18 cellular contexts compared by ENCODE assay signal in genomic region chr6:13702809-13703302, GRCh38. TPM values are rescaled to one million over a fixed set of nuclear protein-coding genes. Genes with fewer than 3 reads are reported as not detected.
DNase-seq lines count a peak whose midpoint lies in the region; ATAC-seq lines count a peak whose summit lies in the region.
"Had no signal": no experiment of that assay in that cellular context is flagged by ENCODE, and none has a peak within 500 bp of the region (broad histone marks: within the 10 kb centered on the region; RNA-seq: fewer than 3 reads in every experiment).

No MANE protein-coding gene starts in this region.

- no peak overlapping the region for H3K4me3 Mint-ChIP-seq in naive B cell
- H3K4me3 Mint-ChIP-seq: CD8-positive, alpha-beta memory T cell; T-helper 2 cell treated with Interferon-gamma antibody and Interleukin-4, amounts not matched to agents 5 μg/mL and 100 μg/mL, for 36 hours had no signal

- no peak overlapping the region for H3K27ac Mint-ChIP-seq in naive B cell
- H3K27ac Mint-ChIP-seq: T-helper 2 cell treated with Interferon-gamma antibody and Interleukin-4, amounts not matched to agents 5 μg/mL and 100 μg/mL, for 36 hours had no signal

- peak; percentile 72 for ATAC-seq in GM18511 (IDR thresholded peaks at IDR 0.05; ENCODE audit: unreplicated experiment)
- ATAC-seq in HG03354 (IDR thresholded peaks at IDR 0.05; ENCODE audit: poor library complexity, severe bottlenecking, unreplicated experiment) = peak; percentile 66
- ATAC-seq in naive B cell (ENCODE audit: low read depth in 2 of 2) = peak; percentile 95 to 96
- ATAC-seq in GM21381 (IDR thresholded peaks at IDR 0.05; ENCODE audit: unreplicated experiment) = no peak
- no peak for ATAC-seq in HG03432 (IDR thresholded peaks at IDR 0.05; ENCODE audit: unreplicated experiment)

- no peaks in the 10 kb centered on the region for H3K9me3 Mint-ChIP-seq in naive B cell
- H3K9me3 Mint-ChIP-seq: CD8-positive, alpha-beta memory T cell; T-helper 2 cell treated with Interferon-gamma antibody and Interleukin-4, amounts not matched to agents 5 μg/mL and 100 μg/mL, for 36 hours had no signal

- H3K4me1 Mint-ChIP-seq in naive B cell = peaks cover 23 to 37% (median 25%) of the 10 kb centered on the region in 3 donors

- no peaks in the 10 kb centered on the region for H3K36me3 Mint-ChIP-seq in naive B cell

- no peaks in the 10 kb centered on the region for H3K27me3 Mint-ChIP-seq in naive B cell
- H3K27me3 Mint-ChIP-seq: CD8-positive, alpha-beta memory T cell had no signal

- DNase-seq in SKM-1 treated with dmso at 0.1 percent for 144 hours (lab: John Stamatoyannopoulos, UW; ENCODE audit: unreplicated experiment) = peak; percentile 86
- DNase-seq in naive B cell = peak; percentile 33
- no peak for DNase-seq in NK-92 (lab: John Stamatoyannopoulos, UW; ENCODE audit: unreplicated experiment)
- DNase-seq in NCI-H1436 treated with DMSO at 0.1 percent for 48 hours (lab: John Stamatoyannopoulos, UW) = no peak
- DNase-seq: activated CD8-positive, alpha-beta memory T cell treated with anti-CD3 and anti-CD28 coated beads, Interleukin-2, amount 50 U/mL, for 48 hours; CD8-positive, alpha-beta memory T cell; effector memory CD4-positive, alpha-beta T cell; heart left ventricle; MG63; NCI-H748 treated with DMSO at 0.1 percent for 48 hours; ovary; stimulated activated CD4-positive, alpha-beta T cell treated with anti-CD3 and anti-CD28 coated beads, Interleukin-2, amount 100 ng/mL, for 24 hours; substantia nigra had no signal

RNA-seq across cellular contexts. Expression of gene RANBP9, which starts 8.8 kb away (rescaled TPM):
- polyA plus RNA-seq in naive B cell (ENCODE audit: low read depth in 6 of 6) = 1 to 10 TPM; 2.2 to 5.0 (median 3.3) TPM

Comparison
In these comparisons a context has a peak if more than half of its experiments do, and no peak if none do; other contexts are left out.
1. ATAC-seq: peak in GM18511 (single experiment), HG03354 (single experiment) and naive B cell (2 of 2); none in GM21381 (single experiment) and HG03432 (single experiment).
2. DNase-seq: peak in SKM-1 treated with dmso at 0.1 percent for 144 hours (single experiment) and naive B cell (single experiment); none in NK-92 (single experiment) and NCI-H1436 treated with DMSO at 0.1 percent for 48 hours (single experiment).